4 cellular contexts compared by ENCODE assay signal in genomic region chr3:87486635-87487034, GRCh38.
DNase-seq lines count a peak whose midpoint lies in the region; ATAC-seq and TF ChIP-seq lines count a peak whose summit lies in the region.
"Not testable (repeated sequence)": the region's sequence is repeated elsewhere in the genome, so short reads cannot be mapped to it uniquely, and the experiment has no call there.

No MANE protein-coding gene starts in this region.

- CTCF ChIA-PET in activated CD4-positive, alpha-beta T cell treated with anti-CD3 and anti-CD28 coated beads for 36 hours (lab: Charles Lee), result not testable (repeated sequence)
- CTCF ChIA-PET in activated CD8-positive, alpha-beta T cell treated with anti-CD3 and anti-CD28 coated beads for 36 hours (lab: Charles Lee), result interaction anchor here (1.1 kb wide), 1 partner anchor 16 kb away, joined by 3 read pairs; no protein-coding TSS in a partner anchor

- H3K4me2 ChIP-seq in mesendoderm (ENCODE audit: low read length), result not testable (repeated sequence)

- H3K9ac ChIP-seq in mesendoderm (ENCODE audit: low read length), result not testable (repeated sequence)

- DNase-seq in activated CD4-positive, alpha-beta T cell treated with anti-CD3 and anti-CD28 coated beads for 36 hours, result peak; percentile 16
- peak; percentile 16 for DNase-seq in activated CD8-positive, alpha-beta T cell treated with anti-CD3 and anti-CD28 coated beads for 36 hours
- not testable (repeated sequence) for DNase-seq in mesendoderm

- POLR2A ChIA-PET in activated CD4-positive, alpha-beta T cell treated with anti-CD3 and anti-CD28 coated beads for 36 hours (lab: Charles Lee); activated CD8-positive, alpha-beta T cell treated with anti-CD3 and anti-CD28 coated beads for 36 hours (lab: Charles Lee): not testable (repeated sequence)

- H3K4ac ChIP-seq in mesendoderm (ENCODE audit: low read depth, low read length), result not testable (repeated sequence)

- not testable (repeated sequence) for H2AK5ac ChIP-seq in mesendoderm (ENCODE audit: low read length)

- H3K18ac ChIP-seq in mesendoderm (ENCODE audit: low read length), result not testable (repeated sequence)

- H2BK120ac ChIP-seq in mesendoderm (ENCODE audit: low read depth, low read length), result not testable (repeated sequence)

- not testable (repeated sequence) for H3K23ac ChIP-seq in mesendoderm (ENCODE audit: low read length)

- H3K36me3 ChIP-seq in mesendoderm (ENCODE audit: control insufficient read depth, insufficient read depth, low read length), result not testable (repeated sequence)

- not testable (repeated sequence) for H3K27me3 ChIP-seq in mesendoderm (ENCODE audit: insufficient read depth, low read length, poor library complexity)

- not testable (repeated sequence) for H3K27ac ChIP-seq in mesendoderm (ENCODE audit: low read depth, low read length)

- not testable (repeated sequence) for H3K79me1 ChIP-seq in mesendoderm (ENCODE audit: low read length)

- H2BK5ac ChIP-seq in mesendoderm (ENCODE audit: low read length), result not testable (repeated sequence)

- H3K27me3 Mint-ChIP-seq in activated CD4-positive, alpha-beta T cell treated with anti-CD3 and anti-CD28 coated beads for 36 hours; activated CD8-positive, alpha-beta T cell treated with anti-CD3 and anti-CD28 coated beads for 36 hours; activated T-helper 17 cell treated with anti-CD3 and anti-CD28 coated beads, Interleukin-2, amount 50 U/mL, for 72 hours: not testable (repeated sequence)

- no CpG with 5 or more reads among the region's 3 CpGs for WGBS in mesendoderm (ENCODE audit: extremely low coverage, insufficient coverage, low lambda C conversion rate)

- H3K56ac ChIP-seq in mesendoderm (ENCODE audit: low read length), result not testable (repeated sequence)

- H3K4me3 ChIP-seq in mesendoderm (ENCODE audit: low read length), result not testable (repeated sequence)

- not testable (repeated sequence) for H4K5ac ChIP-seq in mesendoderm (ENCODE audit: low read length)

- H3K4me1 Mint-ChIP-seq in activated CD4-positive, alpha-beta T cell treated with anti-CD3 and anti-CD28 coated beads for 36 hours; activated CD8-positive, alpha-beta T cell treated with anti-CD3 and anti-CD28 coated beads for 36 hours (ENCODE audit: low read depth); activated T-helper 17 cell treated with anti-CD3 and anti-CD28 coated beads, Interleukin-2, amount 50 U/mL, for 72 hours: not testable (repeated sequence)

- not testable (repeated sequence) for H3K36me3 Mint-ChIP-seq in activated CD4-positive, alpha-beta T cell treated with anti-CD3 and anti-CD28 coated beads for 36 hours (ENCODE audit: low read depth); activated CD8-positive, alpha-beta T cell treated with anti-CD3 and anti-CD28 coated beads for 36 hours (ENCODE audit: low read depth); activated T-helper 17 cell treated with anti-CD3 and anti-CD28 coated beads, Interleukin-2, amount 50 U/mL, for 72 hours (ENCODE audit: low read depth)

- peak overlapping the region; percentile 28 for H4K8ac ChIP-seq in mesendoderm (ENCODE audit: low read depth, low read length)

- not testable (repeated sequence) for TF ChIP-seq CTCF in activated CD8-positive, alpha-beta T cell treated with anti-CD3 and anti-CD28 coated beads for 36 hours (IDR thresholded peaks at IDR 0.05)

- H3K9me3 Mint-ChIP-seq in activated CD4-positive, alpha-beta T cell treated with anti-CD3 and anti-CD28 coated beads for 36 hours (ENCODE audit: low read depth); activated CD8-positive, alpha-beta T cell treated with anti-CD3 and anti-CD28 coated beads for 36 hours; activated T-helper 17 cell treated with anti-CD3 and anti-CD28 coated beads, Interleukin-2, amount 50 U/mL, for 72 hours: not testable (repeated sequence)

- not testable (repeated sequence) for H3K27ac Mint-ChIP-seq in activated CD4-positive, alpha-beta T cell treated with anti-CD3 and anti-CD28 coated beads for 36 hours; activated CD8-positive, alpha-beta T cell treated with anti-CD3 and anti-CD28 coated beads for 36 hours; activated T-helper 17 cell treated with anti-CD3 and anti-CD28 coated beads, Interleukin-2, amount 50 U/mL, for 72 hours

- H2BK15ac ChIP-seq in mesendoderm (replicated peaks; ENCODE audit: low read depth), result not testable (repeated sequence)

- peak; percentile 51 for ATAC-seq in activated CD4-positive, alpha-beta T cell treated with anti-CD3 and anti-CD28 coated beads for 36 hours
- not testable (repeated sequence) for ATAC-seq in activated CD8-positive, alpha-beta T cell treated with anti-CD3 and anti-CD28 coated beads for 36 hours
- ATAC-seq in activated T-helper 17 cell treated with anti-CD3 and anti-CD28 coated beads, Interleukin-2, amount 50 U/mL, for 72 hours (replicated peaks), result peak; percentile 74

- H3K79me2 ChIP-seq in mesendoderm (ENCODE audit: control insufficient read depth, insufficient read depth, low read length), result not testable (repeated sequence)

- not testable (repeated sequence) for H3K4me3 Mint-ChIP-seq in activated CD4-positive, alpha-beta T cell treated with anti-CD3 and anti-CD28 coated beads for 36 hours; activated CD8-positive, alpha-beta T cell treated with anti-CD3 and anti-CD28 coated beads for 36 hours; activated T-helper 17 cell treated with anti-CD3 and anti-CD28 coated beads, Interleukin-2, amount 50 U/mL, for 72 hours

- H3K4me1 ChIP-seq in mesendoderm (ENCODE audit: control insufficient read depth, low read depth, low read length), result not testable (repeated sequence)

- intact Hi-C loops in activated CD4-positive, alpha-beta T cell treated with anti-CD3 and anti-CD28 coated beads for 36 hours (cut with DNase I, micrococcal nuclease); activated CD8-positive, alpha-beta T cell treated with anti-CD3 and anti-CD28 coated beads for 36 hours (cut with micrococcal nuclease): not testable (repeated sequence)
